1 cellular context compared by ENCODE assay signal in genomic region chr9:130147910-130148309, GRCh38.
TF ChIP-seq lines count a peak whose summit lies in the region.

No MANE protein-coding gene starts in this region.

TF ChIP-seq in K562, 482 proteins besides CTCF, POLR2A, EP300 and RAD21 (continued from another document):
- TF ChIP-seq, protein P1, sequence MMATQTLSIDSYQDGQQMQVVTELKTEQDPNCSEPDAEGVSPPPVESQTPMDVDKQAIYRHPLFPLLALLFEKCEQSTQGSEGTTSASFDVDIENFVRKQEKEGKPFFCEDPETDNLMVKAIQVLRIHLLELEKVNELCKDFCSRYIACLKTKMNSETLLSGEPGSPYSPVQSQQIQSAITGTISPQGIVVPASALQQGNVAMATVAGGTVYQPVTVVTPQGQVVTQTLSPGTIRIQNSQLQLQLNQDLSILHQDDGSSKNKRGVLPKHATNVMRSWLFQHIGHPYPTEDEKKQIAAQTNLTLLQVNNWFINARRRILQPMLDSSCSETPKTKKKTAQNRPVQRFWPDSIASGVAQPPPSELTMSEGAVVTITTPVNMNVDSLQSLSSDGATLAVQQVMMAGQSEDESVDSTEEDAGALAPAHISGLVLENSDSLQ (IDR thresholded peaks at IDR 0.05) = 0 out of 2 replicates have a peak, but pooled peaks have one; percentile 20
- TF ChIP-seq KDM4B (IDR thresholded peaks at IDR 0.05; ENCODE audit: borderline replicate concordance in 2 of 2, low read depth in 1 of 2) = no peak
